In the genomic region with DNA sequence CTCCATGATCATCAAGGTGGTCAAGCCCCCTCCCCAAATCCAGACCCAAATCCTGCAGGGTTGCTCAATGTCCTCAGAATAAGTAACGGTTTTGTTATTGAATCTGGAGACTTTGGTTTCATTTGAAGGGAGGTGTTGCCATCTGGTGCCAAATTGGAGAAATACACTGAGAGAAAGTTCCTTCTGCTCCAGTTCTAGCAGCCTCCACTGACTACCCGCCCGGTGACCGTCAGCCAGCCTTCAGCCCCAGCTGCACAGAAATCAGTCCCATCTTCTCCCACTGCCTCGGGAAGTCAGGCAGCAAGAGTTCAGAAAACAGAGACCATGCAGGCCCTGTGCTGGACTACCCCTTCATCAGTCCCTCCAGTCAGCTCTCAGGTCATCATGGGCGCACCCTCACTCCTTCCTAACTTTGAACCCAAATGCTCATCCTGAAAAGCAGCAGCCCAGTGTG, we compare ENCODE assay signal across 8 cellular contexts. TPM values are rescaled to one million over a fixed set of nuclear protein-coding genes. Genes with fewer than 3 reads are reported as not detected.
DNase-seq lines count a peak whose midpoint lies in the region; ATAC-seq and TF ChIP-seq lines count a peak whose summit lies in the region.

No MANE protein-coding gene starts in this region.

- H3K9ac ChIP-seq in MM.1S (ENCODE audit: low read length), result no peak overlapping the region

- H3K9me3 Mint-ChIP-seq in CD4-positive, alpha-beta T cell, result no peaks in the 10 kb centered on the region

- ATAC-seq in CD4-positive, alpha-beta T cell (ENCODE audit: poor library complexity), result peak; percentile 69
- peak; percentile 70 for ATAC-seq in GM18909 (IDR thresholded peaks at IDR 0.05; ENCODE audit: poor library complexity, unreplicated experiment)
- ATAC-seq in left colon, result peak; percentile 71
- no peak for ATAC-seq in GM18870 (IDR thresholded peaks at IDR 0.05; ENCODE audit: unreplicated experiment)

- no peak overlapping the region for H3K4me3 Mint-ChIP-seq in CD4-positive, alpha-beta T cell

- no peaks in the 10 kb centered on the region for H3K9me3 ChIP-seq in CD4-positive, alpha-beta T cell (ENCODE audit: control insufficient read depth, low read length)
- H3K9me3 ChIP-seq in MM.1S (replicated peaks; ENCODE audit: insufficient read depth, low read length), result no peaks in the 10 kb centered on the region
- no peaks in the 10 kb centered on the region for H3K9me3 ChIP-seq in thyroid gland

- H3K9me2 ChIP-seq in MM.1S (replicated peaks; ENCODE audit: insufficient read depth, low read length), result no peaks in the 10 kb centered on the region

- no peak overlapping the region for H2AFZ ChIP-seq in MM.1S (ENCODE audit: low read length)

- POLR2A ChIA-PET in CD4-positive, alpha-beta T cell (lab: Charles Lee), result interaction anchor here (1.2 to 1.6 kb wide), 2 partner anchors 215 to 245 kb away, joined by 3 to 11 read pairs; no protein-coding TSS in a partner anchor

- no peak overlapping the region for H3K27ac ChIP-seq in CD4-positive, alpha-beta T cell (ENCODE audit: low read depth, low read length)
- H3K27ac ChIP-seq in MM.1S (ENCODE audit: low read length) (no peak overlapping the region), thyroid gland (no peak overlapping the region)

- intact Hi-C loops in CD4-positive, alpha-beta T cell (cut with DNase I, micrococcal nuclease), result loop anchor here (1.0 to 2.0 kb wide), 3 partner anchors 217 to 246 kb away; no protein-coding TSS in a partner anchor
- intact Hi-C loops in left colon (cut with DNase I, micrococcal nuclease), result loop anchor here in 1 of 2 donors (1.0 to 5.0 kb wide), 2 partner anchors 217 to 234 kb away; no protein-coding TSS in a partner anchor
- intact Hi-C loops in thyroid gland (cut with DNase I), result loop anchor here (2.0 to 5.0 kb wide), 2 partner anchors 218 to 234 kb away; no protein-coding TSS in a partner anchor

- peaks cover 4% of the 10 kb centered on the region for H3K4me1 Mint-ChIP-seq in CD4-positive, alpha-beta T cell (ENCODE audit: low read depth)

- H3K27me3 Mint-ChIP-seq in CD4-positive, alpha-beta T cell, result peaks cover 8% of the 10 kb centered on the region

- no peak for TF ChIP-seq POLR2A in thyroid gland (IDR thresholded peaks at IDR 0.05)

- WGBS in thyroid gland, 2 donors, result 20 to 44% methylated on average over 2 to 6 of the region's 6 CpGs

- TF ChIP-seq CTCF in CD4-positive, alpha-beta T cell (IDR thresholded peaks at IDR 0.05), result peak; percentile 77
- TF ChIP-seq CTCF in MM.1S (IDR thresholded peaks at IDR 0.05; ENCODE audit: low read length) (peak; percentile 76), thyroid gland (IDR thresholded peaks at IDR 0.05) (peak; percentile 54 to 91 (median 72))

- no peaks in the 10 kb centered on the region for H3K36me3 Mint-ChIP-seq in CD4-positive, alpha-beta T cell (ENCODE audit: low read depth)

- H3K4me3 ChIP-seq in MM.1S (ENCODE audit: low read length) (no peak overlapping the region), thyroid gland (replicated peaks in 1 of 3) (no peak overlapping the region)

- H3K27me3 ChIP-seq in CD4-positive, alpha-beta T cell (ENCODE audit: control insufficient read depth, insufficient read depth, low read length), result no peaks in the 10 kb centered on the region
- H3K27me3 ChIP-seq in MM.1S (replicated peaks; ENCODE audit: insufficient read depth, low read length), result no peaks in the 10 kb centered on the region
- H3K27me3 ChIP-seq in thyroid gland, result no peaks in the 10 kb centered on the region

- H3K36me3 ChIP-seq in MM.1S (replicated peaks; ENCODE audit: insufficient read depth, low read length) (no peaks in the 10 kb centered on the region), thyroid gland (no peaks in the 10 kb centered on the region)

- CTCF ChIA-PET in CD4-positive, alpha-beta T cell (lab: Charles Lee), result interaction anchor here (0.8 to 3.9 kb wide), 5 partner anchors 110 to 246 kb away, joined by 3 to 25 read pairs (median 3); no protein-coding TSS in a partner anchor

- H4K20me1 ChIP-seq in MM.1S (ENCODE audit: insufficient read depth, low read length), result no peaks in the 10 kb centered on the region

- DNase-seq in CD4-positive, alpha-beta T cell, result peak in 1 of 10 experiments; percentile 19
- DNase-seq in MM.1S (peak; percentile 55), SK-N-DZ (ENCODE audit: low spot score) (peak; percentile 78), cerebellum (ENCODE audit: low spot score) (peak; percentile 62), left colon (peak; percentile 48 to 49), thyroid gland (peak; percentile 20 to 39)

- no peak overlapping the region for H3K27ac Mint-ChIP-seq in CD4-positive, alpha-beta T cell

- H3K4me1 ChIP-seq in MM.1S (ENCODE audit: low read length) (no peaks in the 10 kb centered on the region), thyroid gland (no peaks in the 10 kb centered on the region)

- no peaks in the 10 kb centered on the region for H3K79me2 ChIP-seq in MM.1S (ENCODE audit: low read length)

- H3K4me2 ChIP-seq in MM.1S (ENCODE audit: low read depth, low read length), result no peak overlapping the region

- H3F3A ChIP-seq in MM.1S (ENCODE audit: insufficient read depth, low read length), result no peaks in the 10 kb centered on the region

RNA-seq across cellular contexts. Expression of a gene that starts 38.7 kb away (rescaled TPM):
- total RNA-seq in CD4-positive, alpha-beta T cell, result not detected
- 46.6 and 70.2 TPM in 2 replicates for polyA plus RNA-seq in SK-N-DZ (2014; cell fraction: cytosol; rRNA removed)
- polyA plus RNA-seq in SK-N-DZ (2014; cell fraction: nucleus; rRNA removed), result 231 and 310 TPM in 2 replicates
- total RNA-seq in cerebellum (30.9 TPM), left colon (10 to 100 TPM; 68.5 to 74.0 TPM), thyroid gland (10 to 100 TPM in 2 of 4 donors, 1 to 10 TPM in 2; 5.9 to 21.4 (median 12.7) TPM)

Comparison
In these comparisons a context has a peak if more than half of its experiments do, and no peak if none do; other contexts are left out.
1. RNA of a gene that starts 38.7 kb away (total RNA-seq): 68.5 to 74.0 TPM in left colon, 30.9 TPM in cerebellum (single experiment) and 5.9 to 21.4 TPM in thyroid gland; not detected in CD4-positive, alpha-beta T cell; every median in the first group is over 4 times any median in the second.
2. Peak in every context shown above with its lines, with median percentiles within 50 percentile points of each other: CTCF ChIP-seq.